Comparison of ENCODE assay signal across 1 cellular context in genomic region chr12:40224439-40225291, GRCh38.
TF ChIP-seq lines count a peak whose summit lies in the region.

Gene LRRK2, plus strand, starts transcription at chr12:40224997. Its CDS starts 135 bp downstream, at chr12:40225132.

TF ChIP-seq in H1, 55 proteins besides CTCF, POLR2A, EP300 and RAD21:
- TF ChIP-seq CBX5 (IDR thresholded peaks at IDR 0.05; ENCODE audit: low read depth, low read length): no peak
- TF ChIP-seq MAX (IDR thresholded peaks at IDR 0.05): peak; percentile 88
- no peak for TF ChIP-seq KDM5A (IDR thresholded peaks at IDR 0.05; ENCODE audit: low read length)
- no peak for TF ChIP-seq RNF2 (IDR thresholded peaks at IDR 0.05; ENCODE audit: borderline replicate concordance, low read depth, low read length, missing control alignments, poor library complexity, severe bottlenecking)
- peak; percentile 49 for TF ChIP-seq BACH1 (IDR thresholded peaks at IDR 0.05; ENCODE audit: low read length)
- TF ChIP-seq NANOG (IDR thresholded peaks at IDR 0.05; ENCODE audit: insufficient read depth, low read depth, low read length, poor library complexity, severe bottlenecking): no peak
- 0 out of 2 replicates have a peak, but pooled peaks have one; percentile 13 for TF ChIP-seq JUND (IDR thresholded peaks at IDR 0.05; ENCODE audit: low read length)
- TF ChIP-seq CBX8 (IDR thresholded peaks at IDR 0.05; ENCODE audit: borderline replicate concordance, low read depth, low read length): no peak
- no peak for TF ChIP-seq TCF12 (IDR thresholded peaks at IDR 0.05; ENCODE audit: low read depth, low read length)
- no peak for TF ChIP-seq GTF2F1 (IDR thresholded peaks at IDR 0.05; ENCODE audit: borderline replicate concordance, low read depth, low read length)
- no peak for TF ChIP-seq RXRA (IDR thresholded peaks at IDR 0.05; ENCODE audit: insufficient read depth, low read depth, low read length)
- no peak for TF ChIP-seq SIX5 (IDR thresholded peaks at IDR 0.05; ENCODE audit: low read depth, low read length)
- no peak for TF ChIP-seq CHD1 (IDR thresholded peaks at IDR 0.05; ENCODE audit: low read depth, low read length)
- TF ChIP-seq HDAC2 (IDR thresholded peaks at IDR 0.05; ENCODE audit: borderline replicate concordance in 1 of 2, low read depth in 2 of 2, low read length in 2 of 2): no peak
- no peak for TF ChIP-seq SP1 (IDR thresholded peaks at IDR 0.05; ENCODE audit: low read depth, low read length)
- TF ChIP-seq SIN3A (conservative IDR thresholded peaks at IDR 0.05 in 1 of 2, IDR thresholded peaks at IDR 0.05 in 1 of 2; ENCODE audit: low read depth in 1 of 2, low read length in 2 of 2): no peak
- no peak; the same call in 1 of the 2 replicates for TF ChIP-seq EGR1 (IDR thresholded peaks at IDR 0.05; ENCODE audit: borderline replicate concordance, low read depth, low read length)
- TF ChIP-seq ASH2L (IDR thresholded peaks at IDR 0.05; ENCODE audit: low read length): peak; percentile 51
- no peak for TF ChIP-seq CHD7 (IDR thresholded peaks at IDR 0.05; ENCODE audit: insufficient replicate concordance, low read length)
- TF ChIP-seq KDM1A (IDR thresholded peaks at IDR 0.05; ENCODE audit: borderline replicate concordance, low read length): no peak
- TF ChIP-seq FOSL1 (IDR thresholded peaks at IDR 0.05; ENCODE audit: insufficient read depth, low read depth, low read length): no peak
- TF ChIP-seq POU5F1 (IDR thresholded peaks at IDR 0.05; ENCODE audit: low read depth, low read length): no peak
- TF ChIP-seq, protein P1, sequence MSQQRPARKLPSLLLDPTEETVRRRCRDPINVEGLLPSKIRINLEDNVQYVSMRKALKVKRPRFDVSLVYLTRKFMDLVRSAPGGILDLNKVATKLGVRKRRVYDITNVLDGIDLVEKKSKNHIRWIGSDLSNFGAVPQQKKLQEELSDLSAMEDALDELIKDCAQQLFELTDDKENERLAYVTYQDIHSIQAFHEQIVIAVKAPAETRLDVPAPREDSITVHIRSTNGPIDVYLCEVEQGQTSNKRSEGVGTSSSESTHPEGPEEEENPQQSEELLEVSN (IDR thresholded peaks at IDR 0.05): peak; percentile 87
- no peak for TF ChIP-seq YY1 (IDR thresholded peaks at IDR 0.05; ENCODE audit: low read depth, low read length)
- no peak for TF ChIP-seq CREB1 (IDR thresholded peaks at IDR 0.05)
- TF ChIP-seq JUN (IDR thresholded peaks at IDR 0.05; ENCODE audit: low read depth, low read length): no peak
- no peak for TF ChIP-seq SIRT6 (IDR thresholded peaks at IDR 0.05; ENCODE audit: low read length)
- no peak for TF ChIP-seq GABPA (IDR thresholded peaks at IDR 0.05; ENCODE audit: borderline replicate concordance, insufficient read depth, low read length)
- no peak for TF ChIP-seq RFX5 (IDR thresholded peaks at IDR 0.05; ENCODE audit: borderline replicate concordance, low read depth, low read length)
- TF ChIP-seq KDM4A (IDR thresholded peaks at IDR 0.05; ENCODE audit: low read depth, low read length, severe bottlenecking): peak; percentile 87
- peak; percentile 27; the same call in 1 of the 2 replicates for TF ChIP-seq SUZ12 (IDR thresholded peaks at IDR 0.05; ENCODE audit: low read length)
- 0 out of 2 replicates have a peak, but pooled peaks have one; percentile 34 for TF ChIP-seq PHF8 (conservative IDR thresholded peaks at IDR 0.05; ENCODE audit: low read depth, low read length)
- TF ChIP-seq ATF3 (IDR thresholded peaks at IDR 0.05; ENCODE audit: insufficient read depth, low read depth, low read length): no peak
- no peak for TF ChIP-seq POLR2AphosphoS5 (IDR thresholded peaks at IDR 0.05; ENCODE audit: low read depth, low read length)
- TF ChIP-seq TAF1 (IDR thresholded peaks at IDR 0.05; ENCODE audit: low read depth, low read length): peak; percentile 37; the same call in 1 of the 2 replicates
- peak; percentile 55; the same call in 1 of the 2 replicates for TF ChIP-seq RBBP5 (IDR thresholded peaks at IDR 0.05; ENCODE audit: borderline replicate concordance, low read depth, low read length)
- no peak for TF ChIP-seq TEAD4 (IDR thresholded peaks at IDR 0.05; ENCODE audit: low read depth, low read length)
- TF ChIP-seq TBP (IDR thresholded peaks at IDR 0.05; ENCODE audit: low read depth, low read length): no peak; the same call in 1 of the 2 replicates
- TF ChIP-seq CEBPB (IDR thresholded peaks at IDR 0.05; ENCODE audit: low read depth, low read length): no peak
- TF ChIP-seq CHD2 (IDR thresholded peaks at IDR 0.05; ENCODE audit: low read length): no peak
- TF ChIP-seq USF2 (IDR thresholded peaks at IDR 0.05; ENCODE audit: low read length): no peak
- TF ChIP-seq BCL11A (IDR thresholded peaks at IDR 0.05; ENCODE audit: low read depth in 2 of 2, low read length in 2 of 2): no peak
- TF ChIP-seq SP2 (IDR thresholded peaks at IDR 0.05; ENCODE audit: low read length): no peak
- TF ChIP-seq SRF (IDR thresholded peaks at IDR 0.05; ENCODE audit: low read depth, low read length): no peak
- no peak for TF ChIP-seq TAF7 (optimal IDR thresholded peaks at IDR 0.05; ENCODE audit: borderline replicate concordance, low read depth, low read length)
- TF ChIP-seq, protein P2, sequence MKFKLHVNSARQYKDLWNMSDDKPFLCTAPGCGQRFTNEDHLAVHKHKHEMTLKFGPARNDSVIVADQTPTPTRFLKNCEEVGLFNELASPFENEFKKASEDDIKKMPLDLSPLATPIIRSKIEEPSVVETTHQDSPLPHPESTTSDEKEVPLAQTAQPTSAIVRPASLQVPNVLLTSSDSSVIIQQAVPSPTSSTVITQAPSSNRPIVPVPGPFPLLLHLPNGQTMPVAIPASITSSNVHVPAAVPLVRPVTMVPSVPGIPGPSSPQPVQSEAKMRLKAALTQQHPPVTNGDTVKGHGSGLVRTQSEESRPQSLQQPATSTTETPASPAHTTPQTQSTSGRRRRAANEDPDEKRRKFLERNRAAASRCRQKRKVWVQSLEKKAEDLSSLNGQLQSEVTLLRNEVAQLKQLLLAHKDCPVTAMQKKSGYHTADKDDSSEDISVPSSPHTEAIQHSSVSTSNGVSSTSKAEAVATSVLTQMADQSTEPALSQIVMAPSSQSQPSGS (IDR thresholded peaks at IDR 0.05; ENCODE audit: low read length): no peak
- peak; percentile 58 for TF ChIP-seq EZH2 (IDR thresholded peaks at IDR 0.05; ENCODE audit: low read depth, low read length, severe bottlenecking)
- TF ChIP-seq SAP30 (IDR thresholded peaks at IDR 0.05; ENCODE audit: insufficient read depth, insufficient replicate concordance, low read length): no peak
- TF ChIP-seq ZNF274 (IDR thresholded peaks at IDR 0.05; ENCODE audit: borderline replicate concordance, extremely low read depth, low read length): no peak
- peak; percentile 30 for TF ChIP-seq CTBP2 (IDR thresholded peaks at IDR 0.05; ENCODE audit: borderline replicate concordance, insufficient read depth, insufficient read length, low read length)
- TF ChIP-seq NRF1 (IDR thresholded peaks at IDR 0.05; ENCODE audit: low read depth, low read length): no peak
- TF ChIP-seq BRCA1 (IDR thresholded peaks at IDR 0.05; ENCODE audit: low read depth, low read length): no peak
- TF ChIP-seq SP4 (IDR thresholded peaks at IDR 0.05; ENCODE audit: low read length): no peak
- TF ChIP-seq HDAC6 (IDR thresholded peaks at IDR 0.05; ENCODE audit: low read depth, low read length): no peak
- no peak for TF ChIP-seq MAFK (IDR thresholded peaks at IDR 0.05; ENCODE audit: low read depth, low read length)
